Comparison of ENCODE assay signal across 8 cellular contexts in the genomic region with DNA sequence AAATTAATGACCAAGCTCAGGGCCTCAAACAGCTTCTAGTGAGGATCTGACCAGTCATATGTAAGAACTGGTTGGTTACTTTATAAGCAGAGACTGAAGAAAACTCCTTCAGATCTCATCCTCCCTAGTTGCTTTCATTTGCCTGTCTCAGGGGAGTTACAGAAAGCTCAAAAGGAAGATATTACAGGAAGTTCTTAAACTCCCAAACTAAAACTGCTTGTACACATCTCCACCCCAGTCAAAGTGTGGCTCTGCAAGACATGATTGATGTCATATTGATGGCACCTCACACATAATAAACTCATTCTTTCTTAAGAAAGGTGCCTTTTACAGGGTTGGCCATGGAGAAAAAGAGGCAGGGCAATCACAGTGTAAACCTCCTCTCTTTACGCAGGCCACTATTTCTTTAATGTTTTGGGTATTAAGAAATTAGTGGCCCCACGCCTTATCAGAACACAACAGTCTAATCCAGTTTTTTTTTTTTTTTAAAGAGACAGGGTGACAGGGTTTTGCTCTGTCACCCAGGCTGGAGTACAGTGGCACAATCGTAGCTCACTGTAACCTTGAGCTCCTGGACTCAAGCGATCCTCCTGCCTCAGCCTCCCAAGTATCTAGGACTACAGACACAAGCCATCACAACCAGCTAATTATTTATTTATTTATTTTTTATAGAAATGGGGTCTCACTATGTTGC.
A peak's percentile ranks its signal among the peaks of the same experiment; 100 is the strongest.
DNase-seq lines count a peak whose midpoint lies in the region; ATAC-seq and TF ChIP-seq lines count a peak whose summit lies in the region.

No MANE protein-coding gene starts in this region.

- intact Hi-C loops in colonic mucosa (cut with DNase I) = no loop called here

- H3F3A ChIP-seq in smooth muscle cell (ENCODE audit: low read depth) = peaks cover 16% of the 10 kb centered on the region

- H3K4me1 ChIP-seq in colonic mucosa (no peaks in the 10 kb centered on the region), smooth muscle cell (ENCODE audit: low read depth) (peaks cover 13% of the 10 kb centered on the region)

- no peaks in the 10 kb centered on the region for H3K27me3 ChIP-seq in GM06990 (replicated peaks; ENCODE audit: control insufficient read depth, insufficient read depth, low read length)
- H3K27me3 ChIP-seq in colonic mucosa = no peaks in the 10 kb centered on the region
- no peaks in the 10 kb centered on the region for H3K27me3 ChIP-seq in smooth muscle cell (ENCODE audit: low read depth)

- DNase-seq in GM06990 (ENCODE audit: extremely low read depth, insufficient read length) (peak; percentile 58), LHCN-M2 (ENCODE audit: low read depth) (peak; percentile 75), colonic mucosa (no peak), smooth muscle cell (lab: John Stamatoyannopoulos, UW; ENCODE audit: unreplicated experiment) (no peak), NCI-H446 treated with DMSO at 0.1 percent for 48 hours (lab: John Stamatoyannopoulos, UW) (no peak), GOT3 (lab: John Stamatoyannopoulos, UW) (no peak), NCI-H446 (lab: John Stamatoyannopoulos, UW) (no peak)

- 69% methylated on average over 4 of the region's 4 CpGs for WGBS in smooth muscle cell (ENCODE audit: low lambda C conversion rate)

- peak overlapping the region; percentile 45 for H3K27ac ChIP-seq in colonic mucosa
- H3K27ac ChIP-seq in smooth muscle cell (ENCODE audit: low read depth) = peak overlapping the region; percentile 97

- H3K9ac ChIP-seq in colonic mucosa (ENCODE audit: low read depth in 2 of 2, low read length in 2 of 2) (no peak overlapping the region), smooth muscle cell (ENCODE audit: low read depth) (peak overlapping the region; percentile 59)

- no peak overlapping the region for H3K4me3 ChIP-seq in GM06990 (replicated peaks; ENCODE audit: low read depth, low read length)
- H3K4me3 ChIP-seq in colonic mucosa = no peak overlapping the region
- no peak overlapping the region for H3K4me3 ChIP-seq in smooth muscle cell

- no peaks in the 10 kb centered on the region for H3K36me3 ChIP-seq in GM06990 (ENCODE audit: control insufficient read depth, insufficient read depth, low read length)
- H3K36me3 ChIP-seq in colonic mucosa = no peaks in the 10 kb centered on the region
- H3K36me3 ChIP-seq in smooth muscle cell (ENCODE audit: low read depth) = no peaks in the 10 kb centered on the region

- H3K79me2 ChIP-seq in smooth muscle cell (ENCODE audit: low read depth) = no peaks in the 10 kb centered on the region

- H3K9me3 ChIP-seq in colonic mucosa (no peaks in the 10 kb centered on the region), smooth muscle cell (replicated peaks; ENCODE audit: low read depth) (no peaks in the 10 kb centered on the region)

- ATAC-seq in GM21619 (IDR thresholded peaks at IDR 0.05; ENCODE audit: unreplicated experiment) = peak; percentile 83

- no peak overlapping the region for H2AFZ ChIP-seq in smooth muscle cell (ENCODE audit: low read depth)

- no peaks in the 10 kb centered on the region for H4K20me1 ChIP-seq in smooth muscle cell (ENCODE audit: low read depth)

- no peak for TF ChIP-seq CTCF in GM06990 (IDR thresholded peaks at IDR 0.05; ENCODE audit: insufficient read depth, low read length, poor library complexity, severe bottlenecking)
- no peak for TF ChIP-seq CTCF in colonic mucosa (IDR thresholded peaks at IDR 0.05)
- no peak for TF ChIP-seq CTCF in smooth muscle cell (IDR thresholded peaks at IDR 0.05; ENCODE audit: borderline replicate concordance, insufficient read depth, poor library complexity, severe bottlenecking)

- H3K4me2 ChIP-seq in smooth muscle cell = peak overlapping the region; percentile 59

Comparison
In these comparisons a context has a peak if more than half of its experiments do, and no peak if none do; other contexts are left out.
1. DNase-seq: peak in GM06990 (single experiment) and LHCN-M2 (single experiment); none in colonic mucosa (single experiment), smooth muscle cell (single experiment), NCI-H446 treated with DMSO at 0.1 percent for 48 hours (single experiment), GOT3 (single experiment) and NCI-H446 (0 of 2).